Comparison of ENCODE assay signal across 13 cellular contexts in the genomic region with DNA sequence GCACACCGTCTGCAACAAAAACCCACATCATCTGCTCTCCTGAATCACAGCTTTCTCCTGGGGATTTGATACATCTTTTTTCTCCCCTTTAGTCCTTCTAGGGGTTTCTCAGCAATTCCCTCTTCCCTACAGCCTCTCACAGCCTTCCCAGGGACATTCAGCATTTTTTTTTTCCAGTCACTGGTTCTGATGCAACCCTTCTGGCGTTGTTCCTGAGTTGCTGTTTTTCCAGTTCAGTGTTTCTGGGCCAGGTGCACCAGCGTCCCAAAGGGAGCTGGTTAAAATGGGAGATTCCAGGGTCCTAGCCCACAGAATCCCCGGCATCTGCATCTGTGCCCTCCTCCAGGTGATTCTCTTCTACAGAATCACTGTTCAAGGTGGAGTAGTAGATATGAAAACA. TPM values are rescaled to one million over a fixed set of nuclear protein-coding genes. Genes with fewer than 3 reads are reported as not detected.
DNase-seq lines count a peak whose midpoint lies in the region; ATAC-seq and TF ChIP-seq lines count a peak whose summit lies in the region.
"Had no signal": no experiment of that assay in that cellular context is flagged by ENCODE, and none has a peak within 500 bp of the region (broad histone marks: within the 10 kb centered on the region; RNA-seq: fewer than 3 reads in every experiment).

No MANE protein-coding gene starts in this region.

- peaks cover 4% of the 10 kb centered on the region for H3K36me3 Mint-ChIP-seq in activated T-helper 17 cell treated with anti-CD3 and anti-CD28 coated beads, Interleukin-2, amount 50 U/mL, for 72 hours (ENCODE audit: low read depth)
- peaks cover 17% of the 10 kb centered on the region for H3K36me3 Mint-ChIP-seq in stimulated activated effector memory CD8-positive, alpha-beta T cell treated with anti-CD3 and anti-CD28 coated beads, Interleukin-12 subunit alpha, Interleukin-12 subunit beta, amount 100 ng/mL, for 72 hours

- H3K27ac ChIP-seq in heart left ventricle, result peak overlapping the region in 8 of 12 donors; percentile 19 to 54 (median 36)
- H3K27ac ChIP-seq in trophoblast cell (ENCODE audit: low read depth, low read length), result no peak overlapping the region
- H3K27ac ChIP-seq: 22Rv1 had no signal

- no peaks in the 10 kb centered on the region for H3K79me1 ChIP-seq in trophoblast cell (ENCODE audit: low read length)

- TF ChIP-seq POLR2A in heart left ventricle (IDR thresholded peaks at IDR 0.05), result no peak

- WGBS in heart left ventricle, 4 donors, result 61 to 72% (median 69%) methylated on average over 4 of the region's 4 CpGs
- WGBS in trophoblast cell (ENCODE audit: extremely low coverage, insufficient coverage, insufficient read length), result no CpG with 5 or more reads among the region's 4 CpGs

- H3K9ac ChIP-seq in trophoblast cell (ENCODE audit: low read length), result no peak overlapping the region

- H3K27ac Mint-ChIP-seq in activated T-helper 17 cell treated with anti-CD3 and anti-CD28 coated beads, Interleukin-2, amount 50 U/mL, for 72 hours, result peak overlapping the region; percentile 83
- H3K27ac Mint-ChIP-seq in stimulated activated effector memory CD8-positive, alpha-beta T cell treated with anti-CD3 and anti-CD28 coated beads, Interleukin-12 subunit alpha, Interleukin-12 subunit beta, amount 100 ng/mL, for 72 hours, result peak overlapping the region; percentile 32

- peaks cover 19% of the 10 kb centered on the region for H3K4me1 Mint-ChIP-seq in activated T-helper 17 cell treated with anti-CD3 and anti-CD28 coated beads, Interleukin-2, amount 50 U/mL, for 72 hours
- H3K4me1 Mint-ChIP-seq in stimulated activated effector memory CD8-positive, alpha-beta T cell treated with anti-CD3 and anti-CD28 coated beads, Interleukin-12 subunit alpha, Interleukin-12 subunit beta, amount 100 ng/mL, for 72 hours, result peaks cover 47% of the 10 kb centered on the region

- H3K4me3 Mint-ChIP-seq in activated T-helper 17 cell treated with anti-CD3 and anti-CD28 coated beads, Interleukin-2, amount 50 U/mL, for 72 hours, result no peak overlapping the region
- no peak overlapping the region for H3K4me3 Mint-ChIP-seq in stimulated activated effector memory CD8-positive, alpha-beta T cell treated with anti-CD3 and anti-CD28 coated beads, Interleukin-12 subunit alpha, Interleukin-12 subunit beta, amount 100 ng/mL, for 72 hours

- H2BK120ac ChIP-seq in trophoblast cell (ENCODE audit: insufficient read depth, low read length, poor library complexity), result no peak overlapping the region

- H3K4me3 ChIP-seq in heart left ventricle (no peak overlapping the region), trophoblast cell (ENCODE audit: low read depth, low read length) (no peak overlapping the region)

- no peak for TF ChIP-seq CTCF in heart left ventricle (IDR thresholded peaks at IDR 0.05)

- H3K4me2 ChIP-seq in trophoblast cell (ENCODE audit: low read length), result no peak overlapping the region

- no peak overlapping the region for H3K4ac ChIP-seq in trophoblast cell (ENCODE audit: low read depth, low read length)

- H3K79me2 ChIP-seq in trophoblast cell (ENCODE audit: control insufficient read depth, insufficient read depth, low read length, poor library complexity), result no peaks in the 10 kb centered on the region

- no peak overlapping the region for H4K8ac ChIP-seq in trophoblast cell (ENCODE audit: low read depth, low read length)

- H2BK5ac ChIP-seq in trophoblast cell (ENCODE audit: low read depth, low read length, poor library complexity), result no peak overlapping the region

- no peak overlapping the region for H2AK5ac ChIP-seq in trophoblast cell (ENCODE audit: low read length)

- no peaks in the 10 kb centered on the region for H3K9me3 ChIP-seq in heart left ventricle
- no peaks in the 10 kb centered on the region for H3K9me3 ChIP-seq in trophoblast cell (ENCODE audit: insufficient read depth, low read depth, low read length)

- no peaks in the 10 kb centered on the region for H3K36me3 ChIP-seq in heart left ventricle
- no peaks in the 10 kb centered on the region for H3K36me3 ChIP-seq in trophoblast cell (ENCODE audit: control insufficient read depth in 1 of 2, insufficient read depth in 2 of 2, low read length in 2 of 2)

- H3K27me3 ChIP-seq in heart left ventricle (no peaks in the 10 kb centered on the region), trophoblast cell (ENCODE audit: insufficient read depth, low read length) (no peaks in the 10 kb centered on the region)

- no peak overlapping the region for H4K12ac ChIP-seq in trophoblast cell (ENCODE audit: low read depth, low read length)

- no peak overlapping the region for H3K14ac ChIP-seq in trophoblast cell (ENCODE audit: low read length)

- no peak overlapping the region for H4K91ac ChIP-seq in trophoblast cell (ENCODE audit: low read depth, low read length)

- ATAC-seq in activated T-helper 17 cell treated with anti-CD3 and anti-CD28 coated beads, Interleukin-2, amount 50 U/mL, for 72 hours (replicated peaks), result no peak
- peak in 3 of 4 donors; percentile 51 to 71 (median 57) for ATAC-seq in heart left ventricle
- no peak for ATAC-seq in stimulated activated effector memory CD8-positive, alpha-beta T cell treated with anti-CD3 and anti-CD28 coated beads, Interleukin-12 subunit alpha, Interleukin-12 subunit beta, amount 100 ng/mL, for 72 hours

- no peak overlapping the region for H2AFZ ChIP-seq in trophoblast cell (ENCODE audit: insufficient read depth, low read length, poor library complexity)

- DNase-seq in DMS 273 (lab: John Stamatoyannopoulos, UW; ENCODE audit: unreplicated experiment), result peak; percentile 33
- no peak for DNase-seq in DMS 273 treated with DMSO at 0.1 percent for 48 hours (lab: John Stamatoyannopoulos, UW)
- DNase-seq in heart left ventricle, result no peak
- DNase-seq in stimulated activated effector memory CD8-positive, alpha-beta T cell treated with anti-CD3 and anti-CD28 coated beads, Interleukin-12 subunit alpha, Interleukin-12 subunit beta, amount 100 ng/mL, for 72 hours (ENCODE audit: low spot score in 2 of 2), result no peak
- no peak for DNase-seq in trophoblast cell
- DNase-seq in GDM1 (lab: John Stamatoyannopoulos, UW), result no peak
- no peak for DNase-seq in H4 (ENCODE audit: low spot score)
- DNase-seq: activated T-cell treated with anti-CD3 and anti-CD28 coated beads, Interleukin-2, amount 50 U/mL, for 48 hours; GF-D8; mesendoderm; NCI-H226 had no signal

- no peak overlapping the region for H3K23ac ChIP-seq in trophoblast cell (ENCODE audit: low read length)

- no peaks in the 10 kb centered on the region for H3K27me3 Mint-ChIP-seq in activated T-helper 17 cell treated with anti-CD3 and anti-CD28 coated beads, Interleukin-2, amount 50 U/mL, for 72 hours

- peaks cover 0 to 30% (median 3%) of the 10 kb centered on the region in 12 donors for H3K4me1 ChIP-seq in heart left ventricle
- H3K4me1 ChIP-seq in trophoblast cell (ENCODE audit: control insufficient read depth in 1 of 2, insufficient read depth in 2 of 2, low read length in 2 of 2), result no peaks in the 10 kb centered on the region

- no peak overlapping the region for H2BK12ac ChIP-seq in trophoblast cell (ENCODE audit: low read length)

- no peaks in the 10 kb centered on the region for H3K9me3 Mint-ChIP-seq in activated T-helper 17 cell treated with anti-CD3 and anti-CD28 coated beads, Interleukin-2, amount 50 U/mL, for 72 hours
- no peaks in the 10 kb centered on the region for H3K9me3 Mint-ChIP-seq in stimulated activated effector memory CD8-positive, alpha-beta T cell treated with anti-CD3 and anti-CD28 coated beads, Interleukin-12 subunit alpha, Interleukin-12 subunit beta, amount 100 ng/mL, for 72 hours

- intact Hi-C loops in heart left ventricle (cut with DNase I), result no loop called here

- H3K18ac ChIP-seq in trophoblast cell (ENCODE audit: low read length), result no peak overlapping the region

RNA-seq across cellular contexts. Expression of a gene that starts 36.1 kb away (rescaled TPM):
- 100 to 1,000 TPM in 1 of 2 donors, 10 to 100 TPM in 1; 43.8 to 102 TPM for total RNA-seq in activated T-helper 17 cell treated with anti-CD3 and anti-CD28 coated beads, Interleukin-2, amount 50 U/mL, for 72 hours
- total RNA-seq in heart left ventricle, result 10 to 100 TPM in 7 of 9 donors, 1 to 10 TPM in 2; 9.3 to 36.0 (median 17.5) TPM
- 10 to 100 TPM; 10.9 to 14.4 TPM for polyA plus RNA-seq in heart left ventricle
- 3.9 and 4.6 TPM in 2 replicates for polyA plus RNA-seq in trophoblast cell (2013)
- total RNA-seq in H4 (2014; rRNA removed; shearing (Covaris generic)), result 11.3 and 26.8 TPM in 2 replicates

Comparison
In these comparisons a context has a peak if more than half of its experiments do, and no peak if none do; other contexts are left out.
1. ATAC-seq: peak in heart left ventricle (3 of 4); none in activated T-helper 17 cell treated with anti-CD3 and anti-CD28 coated beads, Interleukin-2, amount 50 U/mL, for 72 hours (single experiment) and stimulated activated effector memory CD8-positive, alpha-beta T cell treated with anti-CD3 and anti-CD28 coated beads, Interleukin-12 subunit alpha, Interleukin-12 subunit beta, amount 100 ng/mL, for 72 hours (single experiment).